In genomic region chr18:56650056-56650455, GRCh38 we compare ENCODE assay signal across 14 cellular contexts. TPM values are rescaled to one million over a fixed set of nuclear protein-coding genes. Genes with fewer than 3 reads are reported as not detected.
DNase-seq lines count a peak whose midpoint lies in the region; ATAC-seq, FAIRE-seq and TF ChIP-seq lines count a peak whose summit lies in the region.
"Had no signal": no experiment of that assay in that cellular context is flagged by ENCODE, and none has a peak within 500 bp of the region (broad histone marks: within the 10 kb centered on the region; RNA-seq: fewer than 3 reads in every experiment).

No MANE protein-coding gene starts in this region.

- DNase-seq in HepG2 (ENCODE audit: low spot score) (no peak), right lobe of liver (no peak), SJCRH30 (peak in 1 of 2 experiments; percentile 2), fibroblast of the aortic adventitia (ENCODE audit: low read depth) (peak; percentile 36), upper lobe of right lung (no peak), NCI-H2081 (lab: John Stamatoyannopoulos, UW) (no peak), SIG-M5 treated with dmso at 0.1 percent for 504 hours (lab: John Stamatoyannopoulos, UW; ENCODE audit: unreplicated experiment) (no peak)
- no peak for DNase-seq in activated CD4-positive, alpha-beta T cell treated with anti-CD3 and anti-CD28 coated beads, Interleukin-2, amount 50 U/mL, for 4 hours
- DNase-seq: activated CD8-positive, alpha-beta memory T cell treated with anti-CD3 and anti-CD28 coated beads for 24 hours; amygdala; left cardiac atrium; naive B cell; NCI-H1436 treated with DMSO at 0.1 percent for 48 hours; T-helper 17 cell had no signal

- no peaks in the 10 kb centered on the region for H4K20me1 ChIP-seq in HepG2 (ENCODE audit: insufficient read depth, low read length)

- TF ChIP-seq CTCF in HepG2 (CRISPR knock-in tag; IDR thresholded peaks at IDR 0.05): no peak
- TF ChIP-seq CTCF in right lobe of liver (IDR thresholded peaks at IDR 0.05): no peak
- TF ChIP-seq CTCF in fibroblast of the aortic adventitia (IDR thresholded peaks at IDR 0.05; ENCODE audit: insufficient read depth, low read length): no peak
- no peak for TF ChIP-seq CTCF in upper lobe of right lung (IDR thresholded peaks at IDR 0.05)

- no peak for TF ChIP-seq POLR2A in HepG2 (IDR thresholded peaks at IDR 0.05; ENCODE audit: insufficient read depth in 1 of 2, low read depth in 2 of 2, low read length in 2 of 2)
- TF ChIP-seq POLR2A in right lobe of liver (IDR thresholded peaks at IDR 0.05): no peak

- CTCF ChIA-PET in HepG2 (lab: Yijun Ruan, JAX; ENCODE audit: low intra/inter-chr PET ratio, low total read pairs): no interaction called here

- peak overlapping the region; percentile 90 for H3K4me2 ChIP-seq in HepG2 (ENCODE audit: low read depth, low read length)

- H3K36me3 ChIP-seq in HepG2 (replicated peaks in 1 of 2; ENCODE audit: control insufficient read depth in 1 of 2, insufficient read depth in 2 of 2, low read length in 2 of 2) (no peaks in the 10 kb centered on the region), right lobe of liver (no peaks in the 10 kb centered on the region), SJCRH30 (no peaks in the 10 kb centered on the region), upper lobe of right lung (no peaks in the 10 kb centered on the region)

- no peak for FAIRE-seq in HepG2 (lab: Jason Lieb, UNC)

- no peak for TF ChIP-seq RAD21 in HepG2 (CRISPR knock-in tag; IDR thresholded peaks at IDR 0.05)

- BruUV-seq in HepG2 (replicated peaks; lab: Mats Ljungman, UMichigan): no TSS peak

- H3K27me3 ChIP-seq in HepG2 (ENCODE audit: control insufficient read depth in 1 of 2, insufficient read depth in 2 of 2, low read length in 2 of 2) (no peaks in the 10 kb centered on the region; a peak in 1 of 5 replicates), right lobe of liver (no peaks in the 10 kb centered on the region), SJCRH30 (no peaks in the 10 kb centered on the region), upper lobe of right lung (no peaks in the 10 kb centered on the region)

- peaks cover 8% of the 10 kb centered on the region for H3K79me2 ChIP-seq in HepG2 (ENCODE audit: insufficient read depth, low read length)

- ATAC-seq in HepG2: no peak
- ATAC-seq in right lobe of liver: no peak
- no peak for ATAC-seq in upper lobe of right lung
- ATAC-seq: T-helper 17 cell had no signal

- no peak overlapping the region for H2AFZ ChIP-seq in HepG2 (ENCODE audit: low read length)

- TF ChIP-seq EP300 in HepG2 (IDR thresholded peaks at IDR 0.05; ENCODE audit: low read depth in 2 of 2, low read length in 2 of 2) (no peak), HepG2 (CRISPR knock-in tag; IDR thresholded peaks at IDR 0.05; ENCODE audit: borderline replicate concordance) (no peak)

- H3K27ac ChIP-seq in HepG2 (ENCODE audit: extremely low read length, insufficient read depth, low read length) (no peak overlapping the region), right lobe of liver (no peak overlapping the region), SJCRH30 (no peak overlapping the region), upper lobe of right lung (peak overlapping the region; percentile 81)

- H3K9me3 ChIP-seq in HepG2 (ENCODE audit: low read length): no peaks in the 10 kb centered on the region
- no peaks in the 10 kb centered on the region for H3K9me3 ChIP-seq in right lobe of liver
- H3K9me3 ChIP-seq in SJCRH30 (replicated peaks): no peaks in the 10 kb centered on the region
- no peaks in the 10 kb centered on the region for H3K9me3 ChIP-seq in upper lobe of right lung

- no peak overlapping the region for H3K4me3 ChIP-seq in HepG2 (replicated peaks in 1 of 3; ENCODE audit: insufficient read depth in 1 of 3, low read depth in 2 of 3, low read length in 3 of 3)
- no peak overlapping the region for H3K4me3 ChIP-seq in right lobe of liver
- H3K4me3 ChIP-seq in SJCRH30: peak overlapping the region; percentile 91
- H3K4me3 ChIP-seq in fibroblast of the aortic adventitia (ENCODE audit: low read depth, low read length): no peak overlapping the region
- no peak overlapping the region for H3K4me3 ChIP-seq in upper lobe of right lung

- intact Hi-C loops in HepG2 (cut with micrococcal nuclease; ENCODE audit: unreplicated experiment) (no loop called here), right lobe of liver (cut with DNase I) (no loop called here), upper lobe of right lung (cut with DNase I) (no loop called here)

- in situ Hi-C loops in HepG2 (cut with HindIII; ENCODE audit: extremely low pct_ligation_motif_present, low pct_unique_long_range_greater_than_20kb): no loop called here

- POLR2A ChIA-PET in HepG2 (lab: Yijun Ruan, JAX): interaction anchor here (1.8 to 2.0 kb wide), 2 partner anchors 8 to 11 kb away, joined by 20 to 32 read pairs; partner anchors contain the start of gene TXNL1

- peaks cover 22% of the 10 kb centered on the region for H3K4me1 ChIP-seq in HepG2 (ENCODE audit: insufficient read depth, low read length)
- peaks cover 0 to 14% (median 5%) of the 10 kb centered on the region in 4 donors for H3K4me1 ChIP-seq in right lobe of liver
- no peaks in the 10 kb centered on the region for H3K4me1 ChIP-seq in SJCRH30
- peaks cover 21% of the 10 kb centered on the region for H3K4me1 ChIP-seq in upper lobe of right lung

- no peak overlapping the region for H3K9ac ChIP-seq in HepG2 (ENCODE audit: insufficient read depth, low read depth, low read length)

TF ChIP-seq in HepG2, 621 proteins besides CTCF, POLR2A, EP300 and RAD21 (continues in another document):
- TF ChIP-seq RBM39 (IDR thresholded peaks at IDR 0.05; ENCODE audit: low read depth, low read length, poor library complexity, severe bottlenecking) (no peak), NCOA1 (CRISPR knock-in tag; IDR thresholded peaks at IDR 0.05) (no peak)

RNA-seq across cellular contexts. Expression of gene WDR7, which starts 1.1 kb away (rescaled TPM):
- total RNA-seq in HepG2 (2016; rRNA removed; fragmentation: Illumina TruSeq; extraction: Trizol) (7.8 and 11.1 TPM in 2 replicates), right lobe of liver (10 to 100 TPM; 10.4 to 18.8 (median 15.3) TPM), fibroblast of the aortic adventitia (ENCODE audit: low replicate concordance) (24.0 and 26.7 TPM in 2 replicates), upper lobe of right lung (30.7 TPM)
- total RNA-seq in HepG2 (2016; cell fraction: cytosol; rRNA removed; fragmentation: Illumina TruSeq; extraction: Trizol; ENCODE audit: low read depth): 15.8 and 20.0 TPM in 2 replicates
- total RNA-seq in HepG2 (2016; cell fraction: insoluble cytoplasmic fraction; rRNA removed; fragmentation: Illumina TruSeq; extraction: Trizol): 6.7 and 10.9 TPM in 2 replicates
- 9.2 and 9.6 TPM in 2 replicates for total RNA-seq in HepG2 (2016; cell fraction: membrane; rRNA removed; fragmentation: Illumina TruSeq; extraction: Trizol)
- 20.3 and 27.1 TPM in 2 replicates for total RNA-seq in HepG2 (2016; cell fraction: nucleus; rRNA removed; fragmentation: Illumina TruSeq; extraction: Trizol)
- 2.0 and 2.2 TPM in 2 replicates for polyA plus RNA-seq in HepG2 (2011; rRNA removed)
- polyA plus RNA-seq in HepG2 (2011; cell fraction: cytosol; rRNA removed): 1.4 and 1.6 TPM in 2 replicates
- polyA plus RNA-seq in HepG2 (2011; cell fraction: nucleus; rRNA removed): 3.5 and 4.8 TPM in 2 replicates
- 2.1 and 2.2 TPM in 2 replicates for polyA plus RNA-seq in HepG2 (2012)
- polyA plus RNA-seq in HepG2 (2016; cell fraction: cytosol; fragmentation: Illumina TruSeq; extraction: Trizol; ENCODE audit: low read depth): 0.10 and 0.37 TPM in 2 replicates
- polyA plus RNA-seq in HepG2 (2016; cell fraction: insoluble cytoplasmic fraction; fragmentation: Illumina TruSeq; extraction: Trizol; ENCODE audit: low read depth): 4.1 and 5.9 TPM in 2 replicates
- 0.71 and 1.1 TPM in 2 replicates for polyA plus RNA-seq in HepG2 (2016; cell fraction: membrane; fragmentation: Illumina TruSeq; extraction: Trizol; ENCODE audit: low read depth)
- 3.4 and 3.5 TPM in 2 replicates for polyA plus RNA-seq in HepG2 (2016; cell fraction: nucleus; fragmentation: Illumina TruSeq; extraction: Trizol; ENCODE audit: insufficient read depth, low read depth)
- 15.1 and 47.2 TPM in 2 replicates for polyA minus RNA-seq in HepG2 (2011; rRNA and poly(A)+ RNA removed; ENCODE audit: low replicate concordance)
- 4.1 and 6.5 TPM in 2 replicates for polyA minus RNA-seq in HepG2 (2011; cell fraction: cytosol; rRNA and poly(A)+ RNA removed)
- polyA minus RNA-seq in HepG2 (2011; cell fraction: nucleus; rRNA and poly(A)+ RNA removed): 33.5 and 48.4 TPM in 2 replicates
- 9.8 and 13.0 TPM in 2 replicates for total RNA-seq in SJCRH30 (2014; rRNA removed; shearing (Covaris generic))

RNA-seq across cellular contexts. Expression of gene TXNL1, which starts 11.7 kb away (rescaled TPM):
- 73.1 and 110 TPM in 2 replicates for total RNA-seq in HepG2 (2016; rRNA removed; fragmentation: Illumina TruSeq; extraction: Trizol)
- 19.2 and 19.9 TPM in 2 replicates for total RNA-seq in HepG2 (2016; cell fraction: cytosol; rRNA removed; fragmentation: Illumina TruSeq; extraction: Trizol; ENCODE audit: low read depth)
- total RNA-seq in HepG2 (2016; cell fraction: insoluble cytoplasmic fraction; rRNA removed; fragmentation: Illumina TruSeq; extraction: Trizol): 70.5 and 109 TPM in 2 replicates
- 38.2 and 40.3 TPM in 2 replicates for total RNA-seq in HepG2 (2016; cell fraction: membrane; rRNA removed; fragmentation: Illumina TruSeq; extraction: Trizol)
- total RNA-seq in HepG2 (2016; cell fraction: nucleus; rRNA removed; fragmentation: Illumina TruSeq; extraction: Trizol): 36.7 and 36.8 TPM in 2 replicates
- polyA plus RNA-seq in HepG2 (2011; rRNA removed): 27.3 and 41.9 TPM in 2 replicates
- 18.6 and 21.9 TPM in 2 replicates for polyA plus RNA-seq in HepG2 (2011; cell fraction: cytosol; rRNA removed)
- polyA plus RNA-seq in HepG2 (2011; cell fraction: nucleus; rRNA removed): 9.7 and 10.7 TPM in 2 replicates
- 50.5 and 69.8 TPM in 2 replicates for polyA plus RNA-seq in HepG2 (2012)
- polyA plus RNA-seq in HepG2 (2016; cell fraction: cytosol; fragmentation: Illumina TruSeq; extraction: Trizol; ENCODE audit: low read depth): 31.1 and 32.8 TPM in 2 replicates
- polyA plus RNA-seq in HepG2 (2016; cell fraction: insoluble cytoplasmic fraction; fragmentation: Illumina TruSeq; extraction: Trizol; ENCODE audit: low read depth): 129 and 132 TPM in 2 replicates
- polyA plus RNA-seq in HepG2 (2016; cell fraction: membrane; fragmentation: Illumina TruSeq; extraction: Trizol; ENCODE audit: low read depth): 42.4 and 43.6 TPM in 2 replicates
- polyA plus RNA-seq in HepG2 (2016; cell fraction: nucleus; fragmentation: Illumina TruSeq; extraction: Trizol; ENCODE audit: insufficient read depth, low read depth): 50.9 and 51.7 TPM in 2 replicates
- 14.3 and 19.0 TPM in 2 replicates for polyA minus RNA-seq in HepG2 (2011; rRNA and poly(A)+ RNA removed; ENCODE audit: low replicate concordance)
- polyA minus RNA-seq in HepG2 (2011; cell fraction: cytosol; rRNA and poly(A)+ RNA removed): 14.0 and 17.1 TPM in 2 replicates
- polyA minus RNA-seq in HepG2 (2011; cell fraction: nucleus; rRNA and poly(A)+ RNA removed): 35.3 and 38.3 TPM in 2 replicates
- total RNA-seq in right lobe of liver: 10 to 100 TPM; 30.1 to 58.0 (median 42.8) TPM
- total RNA-seq in SJCRH30 (2014; rRNA removed; shearing (Covaris generic)): 57.8 and 63.0 TPM in 2 replicates
- 30.2 and 68.3 TPM in 2 replicates for total RNA-seq in fibroblast of the aortic adventitia (ENCODE audit: low replicate concordance)
- total RNA-seq in upper lobe of right lung: 56.4 TPM
